1 cellular context compared by ENCODE assay signal in genomic region chr3:143056372-143056771, GRCh38.
A peak's percentile ranks its signal among the peaks of the same experiment; 100 is the strongest.
TF ChIP-seq lines count a peak whose summit lies in the region.

No MANE protein-coding gene starts in this region.

TF ChIP-seq in HEK293, 187 proteins besides CTCF, POLR2A, EP300 and RAD21 (continued from another document):
- TF ChIP-seq PRDM6 (tag by site-specific recombination; IDR thresholded peaks at IDR 0.05): peak; percentile 45; the same call in 1 of the 2 replicates
- no peak for TF ChIP-seq ZNF26 (tag by site-specific recombination; IDR thresholded peaks at IDR 0.05)
- TF ChIP-seq ZEB2 (tag by site-specific recombination; IDR thresholded peaks at IDR 0.05): no peak
- TF ChIP-seq ZNF335 (tag by site-specific recombination; conservative IDR thresholded peaks at IDR 0.05): 0 out of 2 replicates have a peak, but pooled peaks have one; percentile 21
- no peak for TF ChIP-seq ZBTB17 (tag by site-specific recombination; IDR thresholded peaks at IDR 0.05)
- no peak for TF ChIP-seq ZNF747 (tag by site-specific recombination; IDR thresholded peaks at IDR 0.05)
- TF ChIP-seq ZNF121 (tag by site-specific recombination; IDR thresholded peaks at IDR 0.05): no peak
- TF ChIP-seq ZNF837 (tag by site-specific recombination; IDR thresholded peaks at IDR 0.05): no peak
- no peak for TF ChIP-seq ZNF596 (tag by site-specific recombination; IDR thresholded peaks at IDR 0.05)
- no peak for TF ChIP-seq TRIM28 (IDR thresholded peaks at IDR 0.05; ENCODE audit: borderline replicate concordance, low read length)
- 0 out of 2 replicates have a peak, but pooled peaks have one; percentile 15 for TF ChIP-seq IKZF3 (tag by site-specific recombination; IDR thresholded peaks at IDR 0.05)
- peak; percentile 73 for TF ChIP-seq BCL6B (tag by site-specific recombination; IDR thresholded peaks at IDR 0.05)
